8 cellular contexts compared by ENCODE assay signal in the genomic region with DNA sequence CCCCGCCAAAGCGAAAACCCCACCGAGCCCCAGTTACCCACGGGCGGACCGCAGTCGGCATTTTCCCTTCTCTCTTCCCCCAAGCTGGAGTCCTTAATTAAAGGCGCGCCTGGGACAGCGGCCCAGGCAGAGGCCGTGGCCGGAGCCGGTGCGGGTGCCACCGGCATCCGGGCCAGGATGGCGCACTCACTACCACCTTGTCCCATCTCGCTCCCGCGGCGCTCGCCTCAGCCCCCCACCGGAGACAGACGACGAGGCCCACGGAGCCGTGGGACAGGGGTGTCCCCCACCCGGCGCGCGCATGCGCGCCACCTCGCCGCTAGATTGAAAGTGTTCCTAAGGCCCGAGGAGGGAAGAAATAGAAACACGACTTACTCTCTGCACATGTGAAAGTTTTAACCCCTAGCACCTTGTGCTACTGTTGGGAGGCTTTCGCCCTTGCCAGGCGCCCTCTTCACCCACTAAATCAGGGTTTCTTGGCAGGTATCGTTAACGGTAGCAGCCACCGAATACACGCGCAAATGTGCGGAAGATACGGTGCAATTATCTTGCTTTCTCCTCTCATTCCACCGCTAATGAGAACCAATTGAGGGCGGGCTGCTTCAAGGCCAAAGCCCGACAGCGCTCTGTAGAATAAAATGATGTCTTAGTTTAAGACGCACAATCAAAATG.
DNase-seq lines count a peak whose midpoint lies in the region; ATAC-seq, FAIRE-seq and TF ChIP-seq lines count a peak whose summit lies in the region.

No MANE protein-coding gene starts in this region.

- H3K27ac ChIP-seq in AG04450 (ENCODE audit: low read depth, low read length) = no peak overlapping the region
- no peak overlapping the region for H3K27ac ChIP-seq in PC-3 (ENCODE audit: low read length)
- H3K27ac ChIP-seq in astrocyte (ENCODE audit: low read depth, low read length) = no peak overlapping the region
- peak overlapping the region; percentile 98 for H3K27ac ChIP-seq in iPS-20b (ENCODE audit: low read length)
- peak overlapping the region in 3 of 8 donors; percentile 26 to 50 (median 30) for H3K27ac ChIP-seq in spleen

- H3K9ac ChIP-seq in PC-3 (ENCODE audit: low read length) (no peak overlapping the region), astrocyte (ENCODE audit: low read length) (no peak overlapping the region), iPS-20b (ENCODE audit: low read depth, low read length) (peak overlapping the region; percentile 100)

- H3K79me2 ChIP-seq in PC-3 (ENCODE audit: low read length) (no peaks in the 10 kb centered on the region), astrocyte (ENCODE audit: insufficient read depth, low read length) (no peaks in the 10 kb centered on the region)

- no TSS peak for BruUV-seq in PC-3 (replicated peaks; lab: Mats Ljungman, UMichigan)

- ATAC-seq in GM21367 (IDR thresholded peaks at IDR 0.05; ENCODE audit: unreplicated experiment) (peak; percentile 32), PC-3 (peak; percentile 71), GM18909 (IDR thresholded peaks at IDR 0.05; ENCODE audit: poor library complexity, unreplicated experiment) (no peak)

- no peaks in the 10 kb centered on the region for H3K4me1 Mint-ChIP-seq in astrocyte (ENCODE audit: low read depth, unreplicated experiment)

- no peaks in the 10 kb centered on the region for H3F3A ChIP-seq in PC-3 (ENCODE audit: low read length, unreplicated experiment)

- H3K4me3 ChIP-seq in AG04450 (ENCODE audit: low read depth, low read length) (peak overlapping the region; percentile 41), PC-3 (ENCODE audit: low read length) (peak overlapping the region; percentile 63), astrocyte (ENCODE audit: insufficient read depth, low read depth, low read length) (peak overlapping the region; percentile 55), iPS-20b (ENCODE audit: low read length) (peak overlapping the region; percentile 99), spleen (peak overlapping the region; percentile 37 to 75 (median 52))

- H2AFZ ChIP-seq in PC-3 (ENCODE audit: low read length) (peak overlapping the region; percentile 68; the same call in 1 of the 2 replicates), astrocyte (ENCODE audit: low read depth, low read length) (peak overlapping the region; percentile 69)

- TF ChIP-seq CTCF in AG04450 (IDR thresholded peaks at IDR 0.05; ENCODE audit: low read depth, low read length) (no peak), PC-3 (conservative IDR thresholded peaks at IDR 0.05; ENCODE audit: low read depth, low read length) (no peak), astrocyte (IDR thresholded peaks at IDR 0.05; ENCODE audit: insufficient read depth, low read depth, low read length) (no peak), spleen (IDR thresholded peaks at IDR 0.05 in 8 of 11, conservative IDR thresholded peaks at IDR 0.05 in 3 of 11) (no peak)

- 0 to 45% (median 0%) methylated on average over 1 to 51 of the region's 51 CpGs for WGBS in spleen, 5 donors

- H3K27me3 ChIP-seq in AG04450 (ENCODE audit: control insufficient read depth, insufficient read depth, low read length) = peaks cover 18% of the 10 kb centered on the region
- peaks cover 86% of the 10 kb centered on the region for H3K27me3 ChIP-seq in PC-3 (ENCODE audit: low read length)
- peaks cover 11% of the 10 kb centered on the region for H3K27me3 ChIP-seq in astrocyte (ENCODE audit: insufficient read depth, low read length)
- H3K27me3 ChIP-seq in iPS-20b (ENCODE audit: insufficient read depth, low read length) = no peaks in the 10 kb centered on the region
- peaks cover 0 to 57% (median 7%) of the 10 kb centered on the region in 7 donors for H3K27me3 ChIP-seq in spleen (replicated peaks in 1 of 7)

- no peaks in the 10 kb centered on the region for H3K36me3 ChIP-seq in PC-3 (ENCODE audit: low read depth, low read length)
- no peaks in the 10 kb centered on the region for H3K36me3 ChIP-seq in astrocyte (ENCODE audit: insufficient read depth, low read length)
- H3K36me3 ChIP-seq in iPS-20b (ENCODE audit: insufficient read depth, low read depth, low read length) = peaks cover 42% of the 10 kb centered on the region
- H3K36me3 ChIP-seq in spleen = no peaks in the 10 kb centered on the region

- H3K9me2 ChIP-seq in PC-3 (replicated peaks; ENCODE audit: low read length) = no peaks in the 10 kb centered on the region

- TF ChIP-seq POLR2A in spleen (IDR thresholded peaks at IDR 0.05) = no peak

- H3K4me1 ChIP-seq in PC-3 (ENCODE audit: insufficient read depth, low read length) (no peaks in the 10 kb centered on the region), astrocyte (ENCODE audit: insufficient read depth, low read length) (peaks cover 2% of the 10 kb centered on the region), iPS-20b (ENCODE audit: insufficient read depth, low read length) (peaks cover 25% of the 10 kb centered on the region), spleen (peaks cover 0 to 17% (median 0%) of the 10 kb centered on the region in 6 donors)

- H3K4me3 Mint-ChIP-seq in astrocyte (ENCODE audit: unreplicated experiment) = peak overlapping the region; percentile 87

- FAIRE-seq in astrocyte (lab: Jason Lieb, UNC) = peak; percentile 62

- H3K36me3 Mint-ChIP-seq in astrocyte (ENCODE audit: low read depth, unreplicated experiment) = no peaks in the 10 kb centered on the region

- intact Hi-C loops in PC-3 (cut with micrococcal nuclease) = no loop called here
- intact Hi-C loops in spleen (cut with DNase I; ENCODE audit: low total_unique reads) = no loop called here

- H3K27me3 Mint-ChIP-seq in astrocyte (ENCODE audit: low read depth, unreplicated experiment) = peaks cover 10% of the 10 kb centered on the region

- no peak for DNase-seq in AG04450 (ENCODE audit: low read depth, low spot score)
- no peak for DNase-seq in PC-3
- DNase-seq in astrocyte (ENCODE audit: low read depth) = no peak
- DNase-seq in spleen = peak; percentile 84
- no peak for DNase-seq in NCI-H69 (lab: John Stamatoyannopoulos, UW)

- peak overlapping the region; percentile 84 for H3K4me2 ChIP-seq in PC-3 (ENCODE audit: low read length)
- H3K4me2 ChIP-seq in astrocyte (ENCODE audit: low read length) = peak overlapping the region; percentile 88

- H4K20me1 ChIP-seq in PC-3 (ENCODE audit: low read length) (no peaks in the 10 kb centered on the region), astrocyte (ENCODE audit: insufficient read depth, low read length) (no peaks in the 10 kb centered on the region)

- POLR2A ChIA-PET in AG04450 (lab: Yijun Ruan, JAX) (no interaction called here), PC-3 (lab: Charles Lee; ENCODE audit: unreplicated experiment) (no interaction called here)

- H3K27ac Mint-ChIP-seq in astrocyte (ENCODE audit: unreplicated experiment) = no peak overlapping the region

- peaks cover 2% of the 10 kb centered on the region for H3K9me3 Mint-ChIP-seq in astrocyte (ENCODE audit: unreplicated experiment)

- peaks cover 4% of the 10 kb centered on the region; the same call in 1 of the 2 replicates for H3K9me3 ChIP-seq in AG04450 (ENCODE audit: control insufficient read depth, insufficient read depth, low read length)
- no peaks in the 10 kb centered on the region for H3K9me3 ChIP-seq in PC-3 (ENCODE audit: low read length)
- no peaks in the 10 kb centered on the region for H3K9me3 ChIP-seq in astrocyte (ENCODE audit: insufficient read depth, low read depth, low read length)
- H3K9me3 ChIP-seq in iPS-20b (ENCODE audit: insufficient read depth, low read depth, low read length) = no peaks in the 10 kb centered on the region
- H3K9me3 ChIP-seq in spleen = no peaks in the 10 kb centered on the region

- CTCF ChIA-PET in AG04450 (lab: Charles Lee) = no interaction called here
- CTCF ChIA-PET in PC-3 (lab: Charles Lee) = no interaction called here

Comparison
In these comparisons a context has a peak if more than half of its experiments do, and no peak if none do; other contexts are left out.
1. H3K4me3 ChIP-seq: peak in every context shown above with its lines; median percentile 99 in iPS-20b; 63 in PC-3; 55 in astrocyte; 52 in spleen; 41 in AG04450.